ENCODE assay signal across 8 cellular contexts in genomic region chr5:140157032-140157781, GRCh38.
DNase-seq lines count a peak whose midpoint lies in the region; ATAC-seq lines count a peak whose summit lies in the region.

No MANE protein-coding gene starts in this region.

- ATAC-seq in GM18868 (IDR thresholded peaks at IDR 0.05; ENCODE audit: unreplicated experiment), result peak; percentile 99
- peak; percentile 95 for ATAC-seq in HG03135 (IDR thresholded peaks at IDR 0.05; ENCODE audit: unreplicated experiment)
- ATAC-seq in activated CD4-positive, CD25-positive, alpha-beta regulatory T cell treated with anti-CD3 and anti-CD28 coated beads, Interleukin-2, amount 50 U/mL, for 24 hours, result peak; percentile 99
- peak; percentile 99 for ATAC-seq in central memory CD8-positive, alpha-beta T cell (replicated peaks; ENCODE audit: extremely low read depth, poor library complexity, severe bottlenecking)

- H3K9me3 Mint-ChIP-seq in central memory CD8-positive, alpha-beta T cell, result no peaks in the 10 kb centered on the region

- no peak overlapping the region for H3K4me3 Mint-ChIP-seq in central memory CD8-positive, alpha-beta T cell

- no peak overlapping the region for H3K27ac Mint-ChIP-seq in central memory CD8-positive, alpha-beta T cell (ENCODE audit: low read depth)

- peaks cover 9% of the 10 kb centered on the region for H3K4me1 Mint-ChIP-seq in central memory CD8-positive, alpha-beta T cell

- in situ Hi-C loops in ACHN (cut with HindIII; ENCODE audit: low pct_ligation_motif_present, low pct_unique_long_range_greater_than_20kb, low sequenced_read_pairs), result no loop called here

- DNase-seq in ACHN, result peak; percentile 81
- DNase-seq in NCI-H345 (lab: John Stamatoyannopoulos, UW), result peak; percentile 85
- DNase-seq in central memory CD8-positive, alpha-beta T cell (ENCODE audit: low spot score in 2 of 2), result peak; percentile 76 to 84
- peak; percentile 86 for DNase-seq in kidney tubule cell (ENCODE audit: low spot score)
- peak; percentile 69 to 83 (median 80) for DNase-seq in stimulated activated CD4-positive, alpha-beta T cell treated with anti-CD3 and anti-CD28 coated beads, Interleukin-1b, Interleukin-23, amount 100 ng/mL, for 24 hours (ENCODE audit: low read depth in 4 of 4, low spot score in 1 of 4)

- H3K36me3 Mint-ChIP-seq in central memory CD8-positive, alpha-beta T cell (ENCODE audit: insufficient read depth), result peaks cover 2% of the 10 kb centered on the region

- no peaks in the 10 kb centered on the region for H3K27me3 Mint-ChIP-seq in central memory CD8-positive, alpha-beta T cell

Comparison
In these comparisons a context has a peak if more than half of its experiments do, and no peak if none do; other contexts are left out.
1. Peak in every context shown above with its lines: DNase-seq and ATAC-seq.